In genomic region chr3:59839810-59840515, GRCh38 we compare ENCODE assay signal across 11 cellular contexts.
DNase-seq lines count a peak whose midpoint lies in the region; ATAC-seq and FAIRE-seq lines count a peak whose summit lies in the region.
"Had no signal": no experiment of that assay in that cellular context is flagged by ENCODE, and none has a peak within 500 bp of the region (broad histone marks: within the 10 kb centered on the region; RNA-seq: fewer than 3 reads in every experiment).

No MANE protein-coding gene starts in this region.

- no peak overlapping the region for H3K27ac Mint-ChIP-seq in activated CD4-positive, alpha-beta T cell treated with anti-CD3 and anti-CD28 coated beads for 36 hours
- peak overlapping the region in 1 of 10 donors; percentile 45 for H3K27ac Mint-ChIP-seq in naive thymus-derived CD8-positive, alpha-beta T cell

- peaks cover 13% of the 10 kb centered on the region for H3K9me3 Mint-ChIP-seq in activated CD4-positive, alpha-beta T cell treated with anti-CD3 and anti-CD28 coated beads for 36 hours (ENCODE audit: low read depth)
- peaks cover 0 to 8% (median 0%) of the 10 kb centered on the region in 9 donors for H3K9me3 Mint-ChIP-seq in naive thymus-derived CD8-positive, alpha-beta T cell

- H3K27me3 Mint-ChIP-seq in activated CD4-positive, alpha-beta T cell treated with anti-CD3 and anti-CD28 coated beads for 36 hours, result no peaks in the 10 kb centered on the region
- H3K27me3 Mint-ChIP-seq in naive thymus-derived CD8-positive, alpha-beta T cell, result no peaks in the 10 kb centered on the region

- no peak for FAIRE-seq in urothelium cell line (lab: Jason Lieb, UNC)
- FAIRE-seq: A549, H1 had no signal

- H3K36me3 Mint-ChIP-seq in activated CD4-positive, alpha-beta T cell treated with anti-CD3 and anti-CD28 coated beads for 36 hours (ENCODE audit: low read depth), result peaks cover 9% of the 10 kb centered on the region
- H3K36me3 Mint-ChIP-seq in naive thymus-derived CD8-positive, alpha-beta T cell, result peaks cover 9 to 13% (median 11%) of the 10 kb centered on the region in 3 donors

- peak; percentile 96 for ATAC-seq in activated CD4-positive, alpha-beta T cell treated with anti-CD3 and anti-CD28 coated beads for 36 hours
- ATAC-seq in GM21737 (IDR thresholded peaks at IDR 0.05; ENCODE audit: unreplicated experiment) (peak; percentile 85), HG03571 (IDR thresholded peaks at IDR 0.05; ENCODE audit: unreplicated experiment) (peak; percentile 97)
- ATAC-seq in naive thymus-derived CD8-positive, alpha-beta T cell, result peak; percentile 64 to 96
- ATAC-seq: A549 had no signal

- POLR2A ChIA-PET in activated CD4-positive, alpha-beta T cell treated with anti-CD3 and anti-CD28 coated beads for 36 hours (lab: Charles Lee), result interaction anchor here (0.6 kb wide), 1 partner anchor 18 kb away, joined by 4 read pairs; no protein-coding TSS in a partner anchor
- POLR2A ChIA-PET in naive thymus-derived CD8-positive, alpha-beta T cell (lab: Charles Lee), result interaction anchor here (0.6 kb wide), 1 partner anchor 63 kb away, joined by 3 read pairs; no protein-coding TSS in a partner anchor

- H3K4me3 Mint-ChIP-seq in activated CD4-positive, alpha-beta T cell treated with anti-CD3 and anti-CD28 coated beads for 36 hours, result no peak overlapping the region
- peak overlapping the region in 5 of 10 donors; percentile 0 to 24 (median 9) for H3K4me3 Mint-ChIP-seq in naive thymus-derived CD8-positive, alpha-beta T cell

- peak; percentile 41 for DNase-seq in activated CD4-positive, alpha-beta T cell treated with anti-CD3 and anti-CD28 coated beads for 36 hours
- no peak for DNase-seq in activated CD4-positive, alpha-beta T cell treated with anti-CD3 and anti-CD28 coated beads for 1 hour
- DNase-seq in naive thymus-derived CD8-positive, alpha-beta T cell, result peak in 4 of 10 donors; percentile 8 to 52 (median 26)
- DNase-seq in urothelium cell line (ENCODE audit: low spot score) (no peak), A172 (ENCODE audit: low spot score) (no peak), NCI-H82 (lab: John Stamatoyannopoulos, UW) (no peak)
- DNase-seq: activated gamma-delta T cell had no signal

- CTCF ChIA-PET in activated CD4-positive, alpha-beta T cell treated with anti-CD3 and anti-CD28 coated beads for 36 hours (lab: Charles Lee), result interaction anchor here (0.6 to 1.5 kb wide), 3 partner anchors 18 to 454 kb away, joined by 3 to 4 read pairs (median 4); no protein-coding TSS in a partner anchor

- intact Hi-C loops in activated CD4-positive, alpha-beta T cell treated with anti-CD3 and anti-CD28 coated beads for 36 hours (cut with DNase I, micrococcal nuclease), result no loop called here

- peaks cover 31% of the 10 kb centered on the region for H3K4me1 Mint-ChIP-seq in activated CD4-positive, alpha-beta T cell treated with anti-CD3 and anti-CD28 coated beads for 36 hours
- H3K4me1 Mint-ChIP-seq in naive thymus-derived CD8-positive, alpha-beta T cell, result peaks cover 26 to 37% (median 29%) of the 10 kb centered on the region in 4 donors
